ENCODE assay signal across 1 cellular context in the genomic region with DNA sequence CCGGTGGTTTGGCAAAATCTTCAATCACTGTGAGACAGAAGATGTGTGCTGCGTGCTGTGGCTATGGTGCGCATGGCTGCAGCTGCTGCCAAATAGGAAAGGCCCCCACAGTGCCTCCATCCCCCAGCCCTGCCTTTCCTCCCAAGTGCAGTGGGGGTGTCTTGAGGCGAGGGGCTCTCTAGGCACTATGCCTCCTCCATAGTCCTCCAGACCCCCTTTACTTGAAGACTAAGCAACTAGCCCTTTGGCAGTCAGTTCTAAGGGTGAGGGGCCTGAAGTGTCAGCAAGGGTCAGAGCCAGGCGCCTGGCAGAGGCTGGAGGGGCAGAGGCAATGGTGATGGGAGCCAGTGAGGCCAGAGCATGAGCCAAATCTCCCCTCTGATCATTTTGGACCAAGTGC.
TF ChIP-seq lines count a peak whose summit lies in the region.

No MANE protein-coding gene starts in this region.

TF ChIP-seq in HCT116, 20 proteins besides CTCF, POLR2A, EP300 and RAD21 (continued from another document):
- TF ChIP-seq, protein P1, sequence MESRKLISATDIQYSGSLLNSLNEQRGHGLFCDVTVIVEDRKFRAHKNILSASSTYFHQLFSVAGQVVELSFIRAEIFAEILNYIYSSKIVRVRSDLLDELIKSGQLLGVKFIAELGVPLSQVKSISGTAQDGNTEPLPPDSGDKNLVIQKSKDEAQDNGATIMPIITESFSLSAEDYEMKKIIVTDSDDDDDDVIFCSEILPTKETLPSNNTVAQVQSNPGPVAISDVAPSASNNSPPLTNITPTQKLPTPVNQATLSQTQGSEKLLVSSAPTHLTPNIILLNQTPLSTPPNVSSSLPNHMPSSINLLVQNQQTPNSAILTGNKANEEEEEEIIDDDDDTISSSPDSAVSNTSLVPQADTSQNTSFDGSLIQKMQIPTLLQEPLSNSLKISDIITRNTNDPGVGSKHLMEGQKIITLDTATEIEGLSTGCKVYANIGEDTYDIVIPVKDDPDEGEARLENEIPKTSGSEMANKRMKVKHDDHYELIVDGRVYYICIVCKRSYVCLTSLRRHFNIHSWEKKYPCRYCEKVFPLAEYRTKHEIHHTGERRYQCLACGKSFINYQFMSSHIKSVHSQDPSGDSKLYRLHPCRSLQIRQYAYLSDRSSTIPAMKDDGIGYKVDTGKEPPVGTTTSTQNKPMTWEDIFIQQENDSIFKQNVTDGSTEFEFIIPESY (IDR thresholded peaks at IDR 0.05; ENCODE audit: extremely low read depth, insufficient replicate concordance, low read length), result no peak
- TF ChIP-seq JUND (IDR thresholded peaks at IDR 0.05) (no peak), EZH2 (IDR thresholded peaks at IDR 0.05) (no peak), TCF7L2 (IDR thresholded peaks at IDR 0.05; ENCODE audit: borderline replicate concordance, extremely low read depth, insufficient read depth, insufficient read length) (no peak), SIN3A (IDR thresholded peaks at IDR 0.05; ENCODE audit: low read depth) (no peak), ZFX (IDR thresholded peaks at IDR 0.05) (no peak), YY1 (IDR thresholded peaks at IDR 0.05; ENCODE audit: extremely low read depth, insufficient replicate concordance, low read depth, low read length) (no peak)
- TF ChIP-seq, protein P2, sequence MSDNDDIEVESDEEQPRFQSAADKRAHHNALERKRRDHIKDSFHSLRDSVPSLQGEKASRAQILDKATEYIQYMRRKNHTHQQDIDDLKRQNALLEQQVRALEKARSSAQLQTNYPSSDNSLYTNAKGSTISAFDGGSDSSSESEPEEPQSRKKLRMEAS (IDR thresholded peaks at IDR 0.05), result no peak
